In genomic region chr2:60806988-60807681, GRCh38 we compare ENCODE assay signal across 8 cellular contexts. TPM values are rescaled to one million over a fixed set of nuclear protein-coding genes. Genes with fewer than 3 reads are reported as not detected.
DNase-seq lines count a peak whose midpoint lies in the region; ATAC-seq lines count a peak whose summit lies in the region.

No MANE protein-coding gene starts in this region.

- CTCF ChIA-PET in activated CD8-positive, alpha-beta T cell treated with anti-CD3 and anti-CD28 coated beads, Interleukin-2, amount 10 ng/mL, durations not matched to agents 7 days and 5 days (lab: Charles Lee) = interaction anchor here (1.0 to 5.8 kb wide), 7 partner anchors 8 to 192 kb away, joined by 3 to 73 read pairs (median 3); no protein-coding TSS in a partner anchor

- peak overlapping the region; percentile 89 for H3K27ac Mint-ChIP-seq in activated CD8-positive, alpha-beta T cell treated with anti-CD3 and anti-CD28 coated beads, Interleukin-2, amount 10 ng/mL, durations not matched to agents 7 days and 5 days
- peak overlapping the region; percentile 78 to 92 (median 86) for H3K27ac Mint-ChIP-seq in immature natural killer cell

- DNase-seq in activated CD8-positive, alpha-beta memory T cell treated with anti-CD3 and anti-CD28 coated beads for 24 hours = peak; percentile 75
- DNase-seq in activated CD8-positive, alpha-beta memory T cell treated with anti-CD3 and anti-CD28 coated beads, Interleukin-2, amount 50 U/mL, for 48 hours = no peak
- peak; percentile 84 for DNase-seq in NCI-H187 treated with DMSO at 0.1 percent for 48 hours (lab: John Stamatoyannopoulos, UW)
- DNase-seq in activated CD8-positive, alpha-beta T cell treated with anti-CD3 and anti-CD28 coated beads, Interleukin-2, amount 10 ng/mL, durations not matched to agents 7 days and 5 days = peak; percentile 41
- DNase-seq in immature natural killer cell = peak in 1 of 3 donors; percentile 20
- peak; percentile 42 to 50 for DNase-seq in stimulated activated CD8-positive, alpha-beta memory T cell treated with anti-CD3 and anti-CD28 coated beads, Interleukin-7, amount 100 ng/mL, for 4 hours (ENCODE audit: low read depth in 2 of 2)
- no peak for DNase-seq in NCI-H2029 treated with DMSO at 0.1 percent for 48 hours (lab: John Stamatoyannopoulos, UW)

- H3K4me1 Mint-ChIP-seq in activated CD8-positive, alpha-beta T cell treated with anti-CD3 and anti-CD28 coated beads, Interleukin-2, amount 10 ng/mL, durations not matched to agents 7 days and 5 days (ENCODE audit: low read depth) = peaks cover 28% of the 10 kb centered on the region
- peaks cover 18 to 26% of the 10 kb centered on the region in 2 donors for H3K4me1 Mint-ChIP-seq in immature natural killer cell

- POLR2A ChIA-PET in activated CD8-positive, alpha-beta T cell treated with anti-CD3 and anti-CD28 coated beads, Interleukin-2, amount 10 ng/mL, durations not matched to agents 7 days and 5 days (lab: Charles Lee) = interaction anchor here (1.2 to 1.7 kb wide), 2 partner anchors 12 to 75 kb away, joined by 5 to 8 read pairs; no protein-coding TSS in a partner anchor

- peak overlapping the region; percentile 17 for H3K4me3 Mint-ChIP-seq in activated CD8-positive, alpha-beta T cell treated with anti-CD3 and anti-CD28 coated beads, Interleukin-2, amount 10 ng/mL, durations not matched to agents 7 days and 5 days
- H3K4me3 Mint-ChIP-seq in immature natural killer cell = peak overlapping the region in 2 of 5 donors; percentile 3 to 30

- no peaks in the 10 kb centered on the region for H3K27me3 Mint-ChIP-seq in activated CD8-positive, alpha-beta T cell treated with anti-CD3 and anti-CD28 coated beads, Interleukin-2, amount 10 ng/mL, durations not matched to agents 7 days and 5 days (ENCODE audit: low read depth)
- no peaks in the 10 kb centered on the region for H3K27me3 Mint-ChIP-seq in immature natural killer cell (ENCODE audit: low read depth in 3 of 3)

- no peaks in the 10 kb centered on the region for H3K9me3 Mint-ChIP-seq in activated CD8-positive, alpha-beta T cell treated with anti-CD3 and anti-CD28 coated beads, Interleukin-2, amount 10 ng/mL, durations not matched to agents 7 days and 5 days (ENCODE audit: insufficient read depth)
- H3K9me3 Mint-ChIP-seq in immature natural killer cell = no peaks in the 10 kb centered on the region

- peaks cover 3% of the 10 kb centered on the region for H3K36me3 Mint-ChIP-seq in activated CD8-positive, alpha-beta T cell treated with anti-CD3 and anti-CD28 coated beads, Interleukin-2, amount 10 ng/mL, durations not matched to agents 7 days and 5 days (ENCODE audit: low read depth)
- peaks cover 0 to 11% (median 6%) of the 10 kb centered on the region in 3 donors for H3K36me3 Mint-ChIP-seq in immature natural killer cell

- ATAC-seq in HG02763 (IDR thresholded peaks at IDR 0.05; ENCODE audit: unreplicated experiment) = peak; percentile 72
- ATAC-seq in activated CD8-positive, alpha-beta T cell treated with anti-CD3 and anti-CD28 coated beads, Interleukin-2, amount 10 ng/mL, durations not matched to agents 7 days and 5 days = peak; percentile 71

RNA-seq across cellular contexts. Expression of gene PAPOLG, which starts 51.1 kb away (rescaled TPM):
- 10 to 100 TPM; 17.3 to 19.5 TPM for total RNA-seq in activated CD8-positive, alpha-beta T cell treated with anti-CD3 and anti-CD28 coated beads, Interleukin-2, amount 10 ng/mL, durations not matched to agents 7 days and 5 days
- polyA plus RNA-seq in immature natural killer cell = 10 to 100 TPM in 1 of 3 donors, 1 to 10 TPM in 2; 5.1 to 19.5 (median 8.9) TPM

Comparison
In these comparisons a context has a peak if more than half of its experiments do, and no peak if none do; other contexts are left out.
1. DNase-seq: peak in activated CD8-positive, alpha-beta memory T cell treated with anti-CD3 and anti-CD28 coated beads for 24 hours (single experiment), NCI-H187 treated with DMSO at 0.1 percent for 48 hours (single experiment), activated CD8-positive, alpha-beta T cell treated with anti-CD3 and anti-CD28 coated beads, Interleukin-2, amount 10 ng/mL, durations not matched to agents 7 days and 5 days (single experiment) and stimulated activated CD8-positive, alpha-beta memory T cell treated with anti-CD3 and anti-CD28 coated beads, Interleukin-7, amount 100 ng/mL, for 4 hours (2 of 2); none in activated CD8-positive, alpha-beta memory T cell treated with anti-CD3 and anti-CD28 coated beads, Interleukin-2, amount 50 U/mL, for 48 hours (single experiment) and NCI-H2029 treated with DMSO at 0.1 percent for 48 hours (single experiment).